In genomic region chr9:14294659-14295058, GRCh38 we compare ENCODE assay signal across 1 cellular context.
TF ChIP-seq lines count a peak whose summit lies in the region.

No MANE protein-coding gene starts in this region.

TF ChIP-seq in HepG2, 621 proteins besides CTCF, POLR2A, EP300 and RAD21 (continued from another document):
- TF ChIP-seq ZNF274 (CRISPR knock-in tag; IDR thresholded peaks at IDR 0.05) (no peak), ZFYVE20 (CRISPR knock-in tag; IDR thresholded peaks at IDR 0.05; ENCODE audit: borderline replicate concordance, low read depth) (no peak), ZNF891 (CRISPR knock-in tag; IDR thresholded peaks at IDR 0.05) (no peak), SMAD3 (CRISPR knock-in tag; IDR thresholded peaks at IDR 0.05) (no peak), TCF7L2 (IDR thresholded peaks at IDR 0.05; ENCODE audit: low read depth, low read length) (no peak), ERF (CRISPR knock-in tag; IDR thresholded peaks at IDR 0.05) (no peak), ZNF737 (CRISPR knock-in tag; IDR thresholded peaks at IDR 0.05; ENCODE audit: borderline replicate concordance) (no peak)
